ENCODE assay signal across 1 cellular context in the genomic region with DNA sequence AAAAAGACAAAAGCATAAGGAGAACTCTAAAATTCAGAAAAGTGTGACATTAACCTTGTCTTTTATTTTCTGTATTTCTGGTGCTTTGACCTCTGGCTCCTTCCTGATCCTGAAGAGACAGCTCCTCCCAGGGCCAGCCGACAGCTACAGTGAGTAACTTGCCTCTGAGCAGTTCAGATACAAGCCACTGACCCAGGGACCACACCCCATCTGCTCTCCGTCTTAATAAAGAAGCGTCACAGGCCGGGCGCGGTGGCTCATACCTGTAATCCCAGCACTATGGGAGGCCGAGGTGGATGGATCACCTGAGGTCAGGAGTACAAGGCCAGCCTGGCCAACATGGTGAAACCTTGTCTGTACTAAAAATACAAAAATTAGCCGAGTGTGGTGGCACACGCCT.
TF ChIP-seq lines count a peak whose summit lies in the region.

No MANE protein-coding gene starts in this region.

TF ChIP-seq in SK-N-SH, 30 proteins besides CTCF, POLR2A, EP300 and RAD21 (continued from another document):
- TF ChIP-seq, protein P1, sequence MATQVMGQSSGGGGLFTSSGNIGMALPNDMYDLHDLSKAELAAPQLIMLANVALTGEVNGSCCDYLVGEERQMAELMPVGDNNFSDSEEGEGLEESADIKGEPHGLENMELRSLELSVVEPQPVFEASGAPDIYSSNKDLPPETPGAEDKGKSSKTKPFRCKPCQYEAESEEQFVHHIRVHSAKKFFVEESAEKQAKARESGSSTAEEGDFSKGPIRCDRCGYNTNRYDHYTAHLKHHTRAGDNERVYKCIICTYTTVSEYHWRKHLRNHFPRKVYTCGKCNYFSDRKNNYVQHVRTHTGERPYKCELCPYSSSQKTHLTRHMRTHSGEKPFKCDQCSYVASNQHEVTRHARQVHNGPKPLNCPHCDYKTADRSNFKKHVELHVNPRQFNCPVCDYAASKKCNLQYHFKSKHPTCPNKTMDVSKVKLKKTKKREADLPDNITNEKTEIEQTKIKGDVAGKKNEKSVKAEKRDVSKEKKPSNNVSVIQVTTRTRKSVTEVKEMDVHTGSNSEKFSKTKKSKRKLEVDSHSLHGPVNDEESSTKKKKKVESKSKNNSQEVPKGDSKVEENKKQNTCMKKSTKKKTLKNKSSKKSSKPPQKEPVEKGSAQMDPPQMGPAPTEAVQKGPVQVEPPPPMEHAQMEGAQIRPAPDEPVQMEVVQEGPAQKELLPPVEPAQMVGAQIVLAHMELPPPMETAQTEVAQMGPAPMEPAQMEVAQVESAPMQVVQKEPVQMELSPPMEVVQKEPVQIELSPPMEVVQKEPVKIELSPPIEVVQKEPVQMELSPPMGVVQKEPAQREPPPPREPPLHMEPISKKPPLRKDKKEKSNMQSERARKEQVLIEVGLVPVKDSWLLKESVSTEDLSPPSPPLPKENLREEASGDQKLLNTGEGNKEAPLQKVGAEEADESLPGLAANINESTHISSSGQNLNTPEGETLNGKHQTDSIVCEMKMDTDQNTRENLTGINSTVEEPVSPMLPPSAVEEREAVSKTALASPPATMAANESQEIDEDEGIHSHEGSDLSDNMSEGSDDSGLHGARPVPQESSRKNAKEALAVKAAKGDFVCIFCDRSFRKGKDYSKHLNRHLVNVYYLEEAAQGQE (IDR thresholded peaks at IDR 0.05; ENCODE audit: low read depth, low read length): no peak
- TF ChIP-seq TEAD4 (IDR thresholded peaks at IDR 0.05; ENCODE audit: borderline replicate concordance, insufficient read depth): no peak
- TF ChIP-seq, protein P2, sequence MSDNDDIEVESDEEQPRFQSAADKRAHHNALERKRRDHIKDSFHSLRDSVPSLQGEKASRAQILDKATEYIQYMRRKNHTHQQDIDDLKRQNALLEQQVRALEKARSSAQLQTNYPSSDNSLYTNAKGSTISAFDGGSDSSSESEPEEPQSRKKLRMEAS (IDR thresholded peaks at IDR 0.05; ENCODE audit: low read depth): no peak
- no peak for TF ChIP-seq SIN3A (IDR thresholded peaks at IDR 0.05; ENCODE audit: borderline replicate concordance, low read depth, low read length)
- no peak for TF ChIP-seq CHD2 (IDR thresholded peaks at IDR 0.05; ENCODE audit: low read length, partially characterized antibody)
- no peak for TF ChIP-seq RCOR1 (IDR thresholded peaks at IDR 0.05; ENCODE audit: low read length)
- no peak for TF ChIP-seq TCF12 (IDR thresholded peaks at IDR 0.05)
- TF ChIP-seq GATA2 (CRISPR knock-in tag; IDR thresholded peaks at IDR 0.05): no peak
- TF ChIP-seq FOXM1 (IDR thresholded peaks at IDR 0.05; ENCODE audit: low read depth): no peak
- TF ChIP-seq JUND (IDR thresholded peaks at IDR 0.05): no peak
